19 cellular contexts compared by ENCODE assay signal in the genomic region with DNA sequence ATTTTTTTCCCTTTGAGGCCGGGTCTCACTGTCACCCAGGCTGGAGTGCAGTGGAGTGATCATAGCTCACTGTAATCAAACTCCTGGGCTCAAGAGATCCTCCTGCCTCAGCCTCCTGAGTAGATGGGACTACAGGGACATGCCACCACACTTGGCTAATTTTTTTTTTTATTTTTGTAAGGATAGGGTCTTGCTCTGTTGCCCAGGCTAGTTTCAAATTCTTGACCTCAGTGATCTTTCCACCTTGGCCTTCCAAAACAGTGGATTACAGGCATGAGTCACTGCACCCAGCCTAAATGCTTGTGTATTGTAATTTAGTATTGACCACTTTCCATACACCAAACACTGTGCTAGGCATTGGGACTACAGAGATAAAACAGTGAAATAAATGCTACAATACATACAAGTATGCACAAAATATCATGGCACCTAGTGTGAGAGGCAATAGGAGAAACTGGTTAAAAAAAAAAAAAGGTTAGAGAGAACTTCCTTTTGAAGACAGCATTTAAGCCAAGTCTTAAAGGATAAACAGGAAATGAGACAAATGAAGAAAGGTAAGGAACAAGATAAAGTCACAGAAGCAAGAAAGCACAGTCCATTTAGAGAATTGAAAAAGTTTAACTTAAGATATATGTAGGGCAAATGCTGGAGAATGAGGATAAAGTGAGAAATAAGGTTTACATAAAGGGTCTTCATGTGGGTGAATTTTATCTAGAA.
DNase-seq lines count a peak whose midpoint lies in the region; ATAC-seq, FAIRE-seq and TF ChIP-seq lines count a peak whose summit lies in the region.
"Had no signal": no experiment of that assay in that cellular context is flagged by ENCODE, and none has a peak within 500 bp of the region (broad histone marks: within the 10 kb centered on the region; RNA-seq: fewer than 3 reads in every experiment).

No MANE protein-coding gene starts in this region.

- no peaks in the 10 kb centered on the region for H4K20me1 ChIP-seq in OCI-LY7 (ENCODE audit: insufficient read depth, low read length)
- H4K20me1 ChIP-seq: BLaER1 had no signal

- no peak for TF ChIP-seq CTCF in OCI-LY7 (conservative IDR thresholded peaks at IDR 0.05; ENCODE audit: low read length)
- TF ChIP-seq CTCF in pancreas (IDR thresholded peaks at IDR 0.05), result no peak

- ATAC-seq in activated naive CD8-positive, alpha-beta T cell treated with anti-CD3 and anti-CD28 coated beads, Interleukin-2, amount 10 ng/mL, durations not matched to agents 7 days and 5 days (ENCODE audit: low read depth), result peak; percentile 68
- ATAC-seq in natural killer cell treated with Interleukin-12 subunit alpha and Interleukin-12 subunit beta and Interleukin-15 and Interleukin-18, amount 100 ng/mL, for 72 hours, result no peak
- ATAC-seq in GM19395 (IDR thresholded peaks at IDR 0.05; ENCODE audit: unreplicated experiment) (no peak), pancreas (no peak)
- ATAC-seq: lower lobe of right lung, psoas muscle had no signal

- H3K4me1 ChIP-seq in OCI-LY7 (ENCODE audit: insufficient read depth, low read length, poor library complexity, severe bottlenecking) (peaks cover 15% of the 10 kb centered on the region), pancreas (no peaks in the 10 kb centered on the region)
- H3K4me1 ChIP-seq: BLaER1, esophagus squamous epithelium, lower lobe of right lung, Peyer's patch, psoas muscle had no signal

- no peaks in the 10 kb centered on the region for H3K9me3 ChIP-seq in OCI-LY7 (ENCODE audit: low read length)
- no peaks in the 10 kb centered on the region for H3K9me3 ChIP-seq in pancreas
- H3K9me3 ChIP-seq: BLaER1, esophagus squamous epithelium, HAP-1, lower lobe of right lung, Peyer's patch, psoas muscle had no signal

- intact Hi-C loops in activated CD4-positive, alpha-beta T cell treated with anti-CD3 and anti-CD28 coated beads, Interleukin-2, amount 10 ng/mL, durations not matched to agents 24 days and 14 days (cut with micrococcal nuclease), result no loop called here
- intact Hi-C loops in OCI-LY7 (cut with micrococcal nuclease; ENCODE audit: unreplicated experiment), result no loop called here
- intact Hi-C loops in pancreas (cut with DNase I), result no loop called here

- no peaks in the 10 kb centered on the region for H3K27me3 ChIP-seq in pancreas
- H3K27me3 ChIP-seq: BLaER1, esophagus squamous epithelium, Peyer's patch had no signal

- no peak overlapping the region for H3K4me2 ChIP-seq in OCI-LY7 (ENCODE audit: low read length)
- H3K4me2 ChIP-seq: BLaER1, smooth muscle cell had no signal

- no peak for DNase-seq in activated CD4-positive, alpha-beta T cell treated with anti-CD3 and anti-CD28 coated beads, Interleukin-2, amount 10 ng/mL, durations not matched to agents 24 days and 14 days
- DNase-seq in activated CD4-positive, alpha-beta T cell treated with anti-CD3 and anti-CD28 coated beads, Interleukin-2, amount 50 U/mL, for 48 hours, result no peak
- DNase-seq in OCI-LY7 (ENCODE audit: low spot score), result peak; percentile 25
- no peak for DNase-seq in activated naive CD8-positive, alpha-beta T cell treated with anti-CD3 and anti-CD28 coated beads, Interleukin-2, amount 10 ng/mL, durations not matched to agents 7 days and 5 days
- no peak for DNase-seq in natural killer cell treated with Interleukin-12 subunit alpha and Interleukin-12 subunit beta and Interleukin-15 and Interleukin-18, amount 100 ng/mL, for 72 hours (ENCODE audit: low spot score)
- no peak for DNase-seq in effector CD8-positive, alpha-beta T cell (lab: John Stamatoyannopoulos, UW)
- no peak for DNase-seq in pancreas
- DNase-seq: DMS53, esophagus squamous epithelium, lower lobe of right lung, NCI-H748 treated with DMSO at 0.1 percent for 48 hours, nephron progenitor cell, Peyer's patch, psoas muscle had no signal

- no peak for FAIRE-seq in pancreas (lab: Jason Lieb, UNC)

- no peaks in the 10 kb centered on the region for H3K9me2 ChIP-seq in OCI-LY7 (ENCODE audit: insufficient read depth, low read length)

- H2AFZ ChIP-seq in OCI-LY7 (ENCODE audit: low read length), result no peak overlapping the region

- POLR2A ChIA-PET in OCI-LY7 (lab: Charles Lee), result no interaction called here
- POLR2A ChIA-PET in activated naive CD8-positive, alpha-beta T cell treated with anti-CD3 and anti-CD28 coated beads, Interleukin-2, amount 10 ng/mL, durations not matched to agents 7 days and 5 days (lab: Charles Lee), result no interaction called here

- H3K36me3 Mint-ChIP-seq in activated CD4-positive, alpha-beta T cell treated with anti-CD3 and anti-CD28 coated beads, Interleukin-2, amount 10 ng/mL, durations not matched to agents 24 days and 14 days (ENCODE audit: low read depth), result peaks cover 58% of the 10 kb centered on the region
- peaks cover 62% of the 10 kb centered on the region for H3K36me3 Mint-ChIP-seq in activated naive CD8-positive, alpha-beta T cell treated with anti-CD3 and anti-CD28 coated beads, Interleukin-2, amount 10 ng/mL, durations not matched to agents 7 days and 5 days
- H3K36me3 Mint-ChIP-seq in natural killer cell treated with Interleukin-12 subunit alpha and Interleukin-12 subunit beta and Interleukin-15 and Interleukin-18, amount 100 ng/mL, for 72 hours, result peaks cover 34% of the 10 kb centered on the region

- 95 to 96% methylated on average over 1 of the region's 1 CpG for WGBS in pancreas, 2 donors

- H3K4me3 ChIP-seq in OCI-LY7 (ENCODE audit: low read depth, low read length, poor library complexity, severe bottlenecking), result no peak overlapping the region
- H3K4me3 ChIP-seq in pancreas, result no peak overlapping the region
- H3K4me3 ChIP-seq: BLaER1, esophagus squamous epithelium, HAP-1, lower lobe of right lung, Peyer's patch, psoas muscle, smooth muscle cell had no signal

- H3K27me3 Mint-ChIP-seq in activated CD4-positive, alpha-beta T cell treated with anti-CD3 and anti-CD28 coated beads, Interleukin-2, amount 10 ng/mL, durations not matched to agents 24 days and 14 days, result no peaks in the 10 kb centered on the region
- no peaks in the 10 kb centered on the region for H3K27me3 Mint-ChIP-seq in activated naive CD8-positive, alpha-beta T cell treated with anti-CD3 and anti-CD28 coated beads, Interleukin-2, amount 10 ng/mL, durations not matched to agents 7 days and 5 days
- no peaks in the 10 kb centered on the region for H3K27me3 Mint-ChIP-seq in natural killer cell treated with Interleukin-12 subunit alpha and Interleukin-12 subunit beta and Interleukin-15 and Interleukin-18, amount 100 ng/mL, for 72 hours
- H3K27me3 Mint-ChIP-seq: type B pancreatic cell had no signal

- H3K4me1 Mint-ChIP-seq in activated CD4-positive, alpha-beta T cell treated with anti-CD3 and anti-CD28 coated beads, Interleukin-2, amount 10 ng/mL, durations not matched to agents 24 days and 14 days, result peaks cover 25% of the 10 kb centered on the region
- peaks cover 18% of the 10 kb centered on the region for H3K4me1 Mint-ChIP-seq in activated naive CD8-positive, alpha-beta T cell treated with anti-CD3 and anti-CD28 coated beads, Interleukin-2, amount 10 ng/mL, durations not matched to agents 7 days and 5 days
- H3K4me1 Mint-ChIP-seq in natural killer cell treated with Interleukin-12 subunit alpha and Interleukin-12 subunit beta and Interleukin-15 and Interleukin-18, amount 100 ng/mL, for 72 hours (ENCODE audit: low read depth in 2 of 2), result peaks cover 10 to 12% of the 10 kb centered on the region in 2 donors
- H3K4me1 Mint-ChIP-seq: nephron progenitor cell had no signal

- H3K79me2 ChIP-seq in OCI-LY7 (ENCODE audit: insufficient read depth, low read depth, low read length), result 0 out of 2 replicates have a peak, but pooled peaks cover 4% of the 10 kb centered on the region

- peak overlapping the region; percentile 80 for H3K27ac Mint-ChIP-seq in activated CD4-positive, alpha-beta T cell treated with anti-CD3 and anti-CD28 coated beads, Interleukin-2, amount 10 ng/mL, durations not matched to agents 24 days and 14 days
- H3K27ac Mint-ChIP-seq in activated naive CD8-positive, alpha-beta T cell treated with anti-CD3 and anti-CD28 coated beads, Interleukin-2, amount 10 ng/mL, durations not matched to agents 7 days and 5 days, result peak overlapping the region; percentile 80
- H3K27ac Mint-ChIP-seq in natural killer cell treated with Interleukin-12 subunit alpha and Interleukin-12 subunit beta and Interleukin-15 and Interleukin-18, amount 100 ng/mL, for 72 hours, result peak overlapping the region; percentile 20 to 45
- H3K27ac Mint-ChIP-seq: type B pancreatic cell had no signal

- H3K9me3 Mint-ChIP-seq in activated CD4-positive, alpha-beta T cell treated with anti-CD3 and anti-CD28 coated beads, Interleukin-2, amount 10 ng/mL, durations not matched to agents 24 days and 14 days, result peaks cover 8% of the 10 kb centered on the region
- no peaks in the 10 kb centered on the region for H3K9me3 Mint-ChIP-seq in activated naive CD8-positive, alpha-beta T cell treated with anti-CD3 and anti-CD28 coated beads, Interleukin-2, amount 10 ng/mL, durations not matched to agents 7 days and 5 days
- H3K9me3 Mint-ChIP-seq in natural killer cell treated with Interleukin-12 subunit alpha and Interleukin-12 subunit beta and Interleukin-15 and Interleukin-18, amount 100 ng/mL, for 72 hours, result no peaks in the 10 kb centered on the region
- H3K9me3 Mint-ChIP-seq: nephron progenitor cell, type B pancreatic cell had no signal

- peak overlapping the region; percentile 32 for H3K4me3 Mint-ChIP-seq in activated CD4-positive, alpha-beta T cell treated with anti-CD3 and anti-CD28 coated beads, Interleukin-2, amount 10 ng/mL, durations not matched to agents 24 days and 14 days
- H3K4me3 Mint-ChIP-seq in activated naive CD8-positive, alpha-beta T cell treated with anti-CD3 and anti-CD28 coated beads, Interleukin-2, amount 10 ng/mL, durations not matched to agents 7 days and 5 days, result peak overlapping the region; percentile 41
- H3K4me3 Mint-ChIP-seq in natural killer cell treated with Interleukin-12 subunit alpha and Interleukin-12 subunit beta and Interleukin-15 and Interleukin-18, amount 100 ng/mL, for 72 hours, result no peak overlapping the region
- H3K4me3 Mint-ChIP-seq: nephron progenitor cell, type B pancreatic cell had no signal

- CTCF ChIA-PET in OCI-LY7 (lab: Charles Lee; ENCODE audit: unreplicated experiment), result no interaction called here

- peak overlapping the region; percentile 22 for H3K27ac ChIP-seq in OCI-LY7 (ENCODE audit: low read depth, low read length, poor library complexity, severe bottlenecking)
- H3K27ac ChIP-seq in pancreas, result no peak overlapping the region
- H3K27ac ChIP-seq: BLaER1, esophagus squamous epithelium, lower lobe of right lung, psoas muscle had no signal

- H3K36me3 ChIP-seq in OCI-LY7 (ENCODE audit: insufficient read depth, low read length) (peaks cover 99% of the 10 kb centered on the region), pancreas (peaks cover 0 to 20% (median 10%) of the 10 kb centered on the region in 3 donors)

- no TSS peak for BruUV-seq in OCI-LY7 (replicated peaks; lab: Mats Ljungman, UMichigan)
